8 cellular contexts compared by ENCODE assay signal in the genomic region with DNA sequence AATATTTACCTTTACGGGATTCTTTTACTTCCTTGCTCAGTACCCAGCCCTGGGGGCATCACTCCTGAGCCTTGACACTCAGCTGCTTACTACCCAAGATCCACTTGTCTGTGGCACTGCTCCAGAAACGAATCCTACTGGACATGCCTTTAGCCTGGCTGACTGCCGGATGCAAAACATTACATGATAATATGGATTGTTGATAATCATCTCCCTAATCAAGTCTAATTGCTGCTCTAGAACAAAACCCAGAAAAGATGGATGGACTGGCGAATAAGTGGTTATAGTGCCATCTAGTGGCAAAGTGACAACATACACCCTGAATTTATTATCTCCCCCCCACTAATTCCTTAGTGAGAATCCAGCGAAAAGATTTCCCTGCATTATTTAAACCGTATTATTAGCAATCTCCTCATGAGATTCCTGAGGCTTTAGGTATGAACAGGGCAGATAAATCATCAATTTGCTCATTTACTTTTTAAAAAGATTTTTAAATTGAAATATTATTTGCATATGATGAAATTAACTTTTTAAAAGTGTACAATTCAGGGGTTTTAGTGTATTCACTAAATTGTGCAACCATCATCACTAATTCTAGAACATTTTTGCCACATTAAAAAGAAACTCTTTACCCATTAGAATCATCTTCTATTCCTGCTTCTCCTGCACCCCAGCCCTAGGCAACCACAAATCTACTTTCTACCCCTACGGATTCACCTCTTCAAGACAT.
A peak's percentile ranks its signal among the peaks of the same experiment; 100 is the strongest.
DNase-seq lines count a peak whose midpoint lies in the region; ATAC-seq and TF ChIP-seq lines count a peak whose summit lies in the region.

No MANE protein-coding gene starts in this region.

- no peaks in the 10 kb centered on the region for H3K4me1 ChIP-seq in hepatocyte (ENCODE audit: insufficient read depth)

- H3K79me2 ChIP-seq in hepatocyte = no peaks in the 10 kb centered on the region

- H3K4me3 ChIP-seq in astrocyte of the cerebellum (ENCODE audit: low read depth, low read length) = no peak overlapping the region
- no peak overlapping the region for H3K4me3 ChIP-seq in hepatocyte

- H3K4me3 Mint-ChIP-seq in stimulated activated effector memory CD8-positive, alpha-beta T cell treated with anti-CD3 and anti-CD28 coated beads, Interleukin-12 subunit alpha, Interleukin-12 subunit beta, amount 100 ng/mL, for 72 hours = no peak overlapping the region

- no peak overlapping the region for H3K4me2 ChIP-seq in hepatocyte

- TF ChIP-seq CTCF in astrocyte of the cerebellum (IDR thresholded peaks at IDR 0.05; ENCODE audit: low read depth, low read length, missing control alignments) = peak; percentile 61
- peak; percentile 77 for TF ChIP-seq CTCF in hepatocyte (IDR thresholded peaks at IDR 0.05; ENCODE audit: poor library complexity)

- H3K9me3 Mint-ChIP-seq in stimulated activated effector memory CD8-positive, alpha-beta T cell treated with anti-CD3 and anti-CD28 coated beads, Interleukin-12 subunit alpha, Interleukin-12 subunit beta, amount 100 ng/mL, for 72 hours = no peaks in the 10 kb centered on the region

- CTCF ChIA-PET in HEK293T (lab: Yijun Ruan, JAX) = interaction anchor here (0.6 to 1.0 kb wide), 5 partner anchors 10 to 220 kb away, joined by 3 to 10 read pairs (median 3); no protein-coding TSS in a partner anchor

- H3K36me3 Mint-ChIP-seq in stimulated activated effector memory CD8-positive, alpha-beta T cell treated with anti-CD3 and anti-CD28 coated beads, Interleukin-12 subunit alpha, Interleukin-12 subunit beta, amount 100 ng/mL, for 72 hours = peaks cover 7% of the 10 kb centered on the region

- no peak overlapping the region for H3K27ac Mint-ChIP-seq in stimulated activated effector memory CD8-positive, alpha-beta T cell treated with anti-CD3 and anti-CD28 coated beads, Interleukin-12 subunit alpha, Interleukin-12 subunit beta, amount 100 ng/mL, for 72 hours

- no peaks in the 10 kb centered on the region for H3K9me2 ChIP-seq in hepatocyte (replicated peaks; ENCODE audit: insufficient read depth)

- H3K27ac ChIP-seq in hepatocyte = no peak overlapping the region

- H3K4me1 Mint-ChIP-seq in stimulated activated effector memory CD8-positive, alpha-beta T cell treated with anti-CD3 and anti-CD28 coated beads, Interleukin-12 subunit alpha, Interleukin-12 subunit beta, amount 100 ng/mL, for 72 hours = peaks cover 14% of the 10 kb centered on the region

- no peaks in the 10 kb centered on the region for H4K20me1 ChIP-seq in hepatocyte (ENCODE audit: insufficient read depth, poor library complexity, severe bottlenecking)

- POLR2A ChIA-PET in HEK293T (lab: Yijun Ruan, JAX) = no interaction called here

- no peaks in the 10 kb centered on the region for H3K27me3 ChIP-seq in hepatocyte

- H2AFZ ChIP-seq in hepatocyte = no peak overlapping the region

- no peaks in the 10 kb centered on the region for H3K36me3 ChIP-seq in hepatocyte (replicated peaks; ENCODE audit: insufficient read depth, low read depth)

- in situ Hi-C loops in astrocyte of the cerebellum (cut with HindIII; ENCODE audit: low sequenced_read_pairs) = no loop called here

- ATAC-seq in stimulated activated effector memory CD8-positive, alpha-beta T cell treated with anti-CD3 and anti-CD28 coated beads, Interleukin-12 subunit alpha, Interleukin-12 subunit beta, amount 100 ng/mL, for 72 hours = peak; percentile 46

- WGBS in hepatocyte (ENCODE audit: low lambda C conversion rate, missing lambda C conversion rate) = 25% methylated on average over 7 of the region's 7 CpGs

- no peaks in the 10 kb centered on the region for H3K9me3 ChIP-seq in hepatocyte (ENCODE audit: low read depth)

- DNase-seq in D341Med (ENCODE audit: low spot score) = peak; percentile 81
- DNase-seq in HEK293T (ENCODE audit: extremely low spot score) = peak; percentile 79
- peak; percentile 49 to 66 for DNase-seq in NCI-H526 (lab: John Stamatoyannopoulos, UW)
- peak; percentile 37 for DNase-seq in astrocyte of the cerebellum (ENCODE audit: low read depth)
- DNase-seq in hepatocyte (ENCODE audit: low spot score) = peak; percentile 74
- DNase-seq in stimulated activated effector memory CD8-positive, alpha-beta T cell treated with anti-CD3 and anti-CD28 coated beads, Interleukin-12 subunit alpha, Interleukin-12 subunit beta, amount 100 ng/mL, for 72 hours (ENCODE audit: low spot score in 2 of 2) = peak in 1 of 2 donors; percentile 56
- no peak for DNase-seq in NCI-H1048 (lab: John Stamatoyannopoulos, UW)
- no peak for DNase-seq in amniotic stem cell (lab: John Stamatoyannopoulos, UW)

TF ChIP-seq in HEK293T, 16 proteins besides CTCF, POLR2A, EP300 and RAD21:
- TF ChIP-seq FOXK2 (IDR thresholded peaks at IDR 0.05) = no peak
- TF ChIP-seq BHLHE40 (IDR thresholded peaks at IDR 0.05; ENCODE audit: borderline replicate concordance) = no peak
- no peak for TF ChIP-seq LEF1 (IDR thresholded peaks at IDR 0.05; ENCODE audit: borderline replicate concordance)
- no peak for TF ChIP-seq NFRKB (IDR thresholded peaks at IDR 0.05)
- TF ChIP-seq SP1 (IDR thresholded peaks at IDR 0.05) = no peak
- TF ChIP-seq FOXA1 (IDR thresholded peaks at IDR 0.05) = no peak
- TF ChIP-seq CTBP1 (IDR thresholded peaks at IDR 0.05; ENCODE audit: borderline replicate concordance) = no peak
- TF ChIP-seq HDGF (IDR thresholded peaks at IDR 0.05; ENCODE audit: borderline replicate concordance) = no peak
- TF ChIP-seq FOXM1 (IDR thresholded peaks at IDR 0.05; ENCODE audit: borderline replicate concordance) = no peak
- no peak for TF ChIP-seq TARDBP (IDR thresholded peaks at IDR 0.05)
- no peak for TF ChIP-seq L3MBTL2 (conservative IDR thresholded peaks at IDR 0.05)
- no peak for TF ChIP-seq ZNF384 (IDR thresholded peaks at IDR 0.05)
- no peak for TF ChIP-seq SUZ12 (IDR thresholded peaks at IDR 0.05)
- no peak for TF ChIP-seq ARNT (IDR thresholded peaks at IDR 0.05)
- TF ChIP-seq, protein P1, sequence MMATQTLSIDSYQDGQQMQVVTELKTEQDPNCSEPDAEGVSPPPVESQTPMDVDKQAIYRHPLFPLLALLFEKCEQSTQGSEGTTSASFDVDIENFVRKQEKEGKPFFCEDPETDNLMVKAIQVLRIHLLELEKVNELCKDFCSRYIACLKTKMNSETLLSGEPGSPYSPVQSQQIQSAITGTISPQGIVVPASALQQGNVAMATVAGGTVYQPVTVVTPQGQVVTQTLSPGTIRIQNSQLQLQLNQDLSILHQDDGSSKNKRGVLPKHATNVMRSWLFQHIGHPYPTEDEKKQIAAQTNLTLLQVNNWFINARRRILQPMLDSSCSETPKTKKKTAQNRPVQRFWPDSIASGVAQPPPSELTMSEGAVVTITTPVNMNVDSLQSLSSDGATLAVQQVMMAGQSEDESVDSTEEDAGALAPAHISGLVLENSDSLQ (IDR thresholded peaks at IDR 0.05) = no peak
- no peak for TF ChIP-seq ELF4 (IDR thresholded peaks at IDR 0.05)

Comparison
In these comparisons a context has a peak if more than half of its experiments do, and no peak if none do; other contexts are left out.
1. DNase-seq: peak in D341Med (single experiment), HEK293T (single experiment), NCI-H526 (2 of 2), astrocyte of the cerebellum (single experiment) and hepatocyte (single experiment); none in NCI-H1048 (single experiment) and amniotic stem cell (single experiment).